In the genomic region with DNA sequence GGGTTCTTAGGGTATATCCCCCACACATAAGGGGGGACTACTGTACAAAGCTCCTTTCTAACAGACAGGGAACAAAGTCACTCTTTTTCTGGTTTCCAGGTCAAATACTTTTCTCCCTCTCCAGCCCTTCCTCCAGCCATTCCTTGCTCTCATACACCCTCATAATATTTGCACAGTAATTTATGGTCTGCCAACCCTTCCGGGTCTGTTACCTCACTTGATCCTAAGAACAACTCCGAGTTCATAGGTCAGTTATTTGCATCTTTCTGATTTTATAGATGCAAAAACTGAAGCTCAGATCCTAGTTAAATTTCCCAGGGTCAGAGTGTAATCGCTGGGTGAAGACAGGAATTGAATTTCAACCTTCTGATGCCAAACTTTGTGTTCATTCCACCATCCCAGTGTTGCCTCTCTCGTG, we compare ENCODE assay signal across 1 cellular context.
TF ChIP-seq lines count a peak whose summit lies in the region.

No MANE protein-coding gene starts in this region.

TF ChIP-seq in HepG2, 621 proteins besides CTCF, POLR2A, EP300 and RAD21 (continued from another document and continues in another):
- TF ChIP-seq, protein P1, sequence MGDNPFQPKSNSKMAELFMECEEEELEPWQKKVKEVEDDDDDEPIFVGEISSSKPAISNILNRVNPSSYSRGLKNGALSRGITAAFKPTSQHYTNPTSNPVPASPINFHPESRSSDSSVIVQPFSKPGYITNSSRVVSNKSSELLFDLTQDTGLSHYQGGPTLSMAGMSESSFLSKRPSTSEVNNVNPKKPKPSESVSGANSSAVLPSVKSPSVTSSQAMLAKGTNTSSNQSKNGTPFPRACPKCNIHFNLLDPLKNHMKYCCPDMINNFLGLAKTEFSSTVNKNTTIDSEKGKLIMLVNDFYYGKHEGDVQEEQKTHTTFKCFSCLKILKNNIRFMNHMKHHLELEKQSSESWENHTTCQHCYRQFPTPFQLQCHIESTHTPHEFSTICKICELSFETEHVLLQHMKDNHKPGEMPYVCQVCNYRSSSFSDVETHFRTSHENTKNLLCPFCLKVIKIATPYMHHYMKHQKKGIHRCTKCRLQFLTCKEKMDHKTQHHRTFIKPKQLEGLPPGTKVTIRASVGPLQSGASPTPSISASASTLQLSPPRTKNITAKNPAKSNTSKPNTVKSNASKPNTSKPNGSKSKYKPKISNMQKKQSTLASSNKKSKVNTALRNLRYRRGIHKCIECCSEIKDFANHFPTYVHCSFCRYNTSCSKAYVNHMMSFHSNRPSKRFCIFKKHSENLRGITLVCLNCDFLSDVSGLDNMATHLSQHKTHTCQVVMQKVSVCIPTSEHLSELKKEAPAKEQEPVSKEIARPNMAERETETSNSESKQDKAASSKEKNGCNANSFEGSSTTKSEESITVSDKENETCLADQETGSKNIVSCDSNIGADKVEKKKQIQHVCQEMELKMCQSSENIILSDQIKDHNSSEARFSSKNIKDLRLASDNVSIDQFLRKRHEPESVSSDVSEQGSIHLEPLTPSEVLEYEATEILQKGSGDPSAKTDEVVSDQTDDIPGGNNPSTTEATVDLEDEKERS (CRISPR knock-in tag; IDR thresholded peaks at IDR 0.05) = 0 out of 2 replicates have a peak, but pooled peaks have one; percentile 33
- TF ChIP-seq GATAD2A (CRISPR knock-in tag; IDR thresholded peaks at IDR 0.05) (peak; percentile 68; the same call in 1 of the 2 replicates), ZNF207 (IDR thresholded peaks at IDR 0.05; ENCODE audit: borderline replicate concordance) (no peak), FOXP1 (IDR thresholded peaks at IDR 0.05) (no peak), FOXP1 (CRISPR knock-in tag; IDR thresholded peaks at IDR 0.05) (no peak), CEBPB (IDR thresholded peaks at IDR 0.05; ENCODE audit: borderline replicate concordance, low read depth, low read length) (no peak), RXRA (CRISPR knock-in tag; IDR thresholded peaks at IDR 0.05) (peak; percentile 77; the same call in 1 of the 2 replicates), HDAC1 (CRISPR knock-in tag; IDR thresholded peaks at IDR 0.05) (0 out of 2 replicates have a peak, but pooled peaks have one; percentile 28), ZNF484 (CRISPR knock-in tag; IDR thresholded peaks at IDR 0.05; ENCODE audit: borderline replicate concordance, low read depth) (no peak), SMAD9 (CRISPR knock-in tag; IDR thresholded peaks at IDR 0.05) (no peak), RNF2 (conservative IDR thresholded peaks at IDR 0.05; ENCODE audit: low read depth) (no peak), SYNCRIP (IDR thresholded peaks at IDR 0.05; ENCODE audit: insufficient read depth, low read depth, low read length) (no peak), BORCS8-MEF2B (CRISPR knock-in tag; IDR thresholded peaks at IDR 0.05) (no peak), SOX5 (CRISPR knock-in tag; IDR thresholded peaks at IDR 0.05; ENCODE audit: borderline replicate concordance) (peak; percentile 63; the same call in 1 of the 2 replicates), KDM3A (CRISPR knock-in tag; IDR thresholded peaks at IDR 0.05; ENCODE audit: low read depth) (no peak), ZNF878 (CRISPR knock-in tag; IDR thresholded peaks at IDR 0.05) (peak; percentile 92), TP53 (CRISPR knock-in tag; conservative IDR thresholded peaks at IDR 0.05) (no peak), MAFK (conservative IDR thresholded peaks at IDR 0.05 in 1 of 2, IDR thresholded peaks at IDR 0.05 in 1 of 2; ENCODE audit: low read length in 2 of 2) (no peak), SOX6 (IDR thresholded peaks at IDR 0.05) (no peak), SOX6 (CRISPR knock-in tag; IDR thresholded peaks at IDR 0.05) (peak; percentile 62), MTF2 (CRISPR knock-in tag; IDR thresholded peaks at IDR 0.05; ENCODE audit: borderline replicate concordance) (no peak), NBN (conservative IDR thresholded peaks at IDR 0.05) (no peak), PITX1 (CRISPR knock-in tag; IDR thresholded peaks at IDR 0.05) (peak; percentile 62), ISX (CRISPR knock-in tag; conservative IDR thresholded peaks at IDR 0.05) (no peak), TOE1 (CRISPR knock-in tag; IDR thresholded peaks at IDR 0.05) (no peak), SUZ12 (IDR thresholded peaks at IDR 0.05; ENCODE audit: low read depth, low read length) (no peak), PHF5A (CRISPR knock-in tag; IDR thresholded peaks at IDR 0.05; ENCODE audit: low read depth, unreplicated experiment) (no peak)
- TF ChIP-seq, protein P2, sequence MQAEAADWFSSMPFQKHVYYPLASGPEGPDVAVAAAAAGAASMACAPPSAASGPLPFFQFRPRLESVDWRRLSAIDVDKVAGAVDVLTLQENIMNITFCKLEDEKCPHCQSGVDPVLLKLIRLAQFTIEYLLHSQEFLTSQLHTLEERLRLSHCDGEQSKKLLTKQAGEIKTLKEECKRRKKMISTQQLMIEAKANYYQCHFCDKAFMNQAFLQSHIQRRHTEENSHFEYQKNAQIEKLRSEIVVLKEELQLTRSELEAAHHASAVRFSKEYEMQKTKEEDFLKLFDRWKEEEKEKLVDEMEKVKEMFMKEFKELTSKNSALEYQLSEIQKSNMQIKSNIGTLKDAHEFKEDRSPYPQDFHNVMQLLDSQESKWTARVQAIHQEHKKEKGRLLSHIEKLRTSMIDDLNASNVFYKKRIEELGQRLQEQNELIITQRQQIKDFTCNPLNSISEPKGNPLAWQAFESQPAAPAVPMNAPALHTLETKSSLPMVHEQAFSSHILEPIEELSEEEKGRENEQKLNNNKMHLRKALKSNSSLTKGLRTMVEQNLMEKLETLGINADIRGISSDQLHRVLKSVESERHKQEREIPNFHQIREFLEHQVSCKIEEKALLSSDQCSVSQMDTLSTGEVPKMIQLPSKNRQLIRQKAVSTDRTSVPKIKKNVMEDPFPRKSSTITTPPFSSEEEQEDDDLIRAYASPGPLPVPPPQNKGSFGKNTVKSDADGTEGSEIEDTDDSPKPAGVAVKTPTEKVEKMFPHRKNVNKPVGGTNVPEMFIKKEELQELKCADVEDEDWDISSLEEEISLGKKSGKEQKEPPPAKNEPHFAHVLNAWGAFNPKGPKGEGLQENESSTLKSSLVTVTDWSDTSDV (CRISPR knock-in tag; IDR thresholded peaks at IDR 0.05) = no peak
- TF ChIP-seq, protein P3, sequence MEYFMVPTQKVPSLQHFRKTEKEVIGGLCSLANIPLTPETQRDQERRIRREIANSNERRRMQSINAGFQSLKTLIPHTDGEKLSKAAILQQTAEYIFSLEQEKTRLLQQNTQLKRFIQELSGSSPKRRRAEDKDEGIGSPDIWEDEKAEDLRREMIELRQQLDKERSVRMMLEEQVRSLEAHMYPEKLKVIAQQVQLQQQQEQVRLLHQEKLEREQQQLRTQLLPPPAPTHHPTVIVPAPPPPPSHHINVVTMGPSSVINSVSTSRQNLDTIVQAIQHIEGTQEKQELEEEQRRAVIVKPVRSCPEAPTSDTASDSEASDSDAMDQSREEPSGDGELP (IDR thresholded peaks at IDR 0.05; ENCODE audit: borderline replicate concordance, low read depth) = no peak
- TF ChIP-seq, protein P4, sequence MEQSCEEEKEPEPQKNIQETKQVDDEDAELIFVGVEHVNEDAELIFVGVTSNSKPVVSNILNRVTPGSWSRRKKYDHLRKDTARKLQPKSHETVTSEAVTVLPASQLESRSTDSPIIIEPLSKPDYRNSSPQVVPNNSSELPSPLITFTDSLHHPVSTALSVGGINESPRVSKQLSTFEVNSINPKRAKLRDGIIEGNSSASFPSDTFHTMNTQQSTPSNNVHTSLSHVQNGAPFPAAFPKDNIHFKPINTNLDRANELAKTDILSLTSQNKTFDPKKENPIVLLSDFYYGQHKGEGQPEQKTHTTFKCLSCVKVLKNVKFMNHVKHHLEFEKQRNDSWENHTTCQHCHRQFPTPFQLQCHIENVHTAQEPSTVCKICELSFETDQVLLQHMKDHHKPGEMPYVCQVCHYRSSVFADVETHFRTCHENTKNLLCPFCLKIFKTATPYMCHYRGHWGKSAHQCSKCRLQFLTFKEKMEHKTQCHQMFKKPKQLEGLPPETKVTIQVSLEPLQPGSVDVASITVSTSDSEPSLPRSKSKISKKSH (CRISPR knock-in tag; IDR thresholded peaks at IDR 0.05; ENCODE audit: borderline replicate concordance) = no peak
- TF ChIP-seq, protein P5, sequence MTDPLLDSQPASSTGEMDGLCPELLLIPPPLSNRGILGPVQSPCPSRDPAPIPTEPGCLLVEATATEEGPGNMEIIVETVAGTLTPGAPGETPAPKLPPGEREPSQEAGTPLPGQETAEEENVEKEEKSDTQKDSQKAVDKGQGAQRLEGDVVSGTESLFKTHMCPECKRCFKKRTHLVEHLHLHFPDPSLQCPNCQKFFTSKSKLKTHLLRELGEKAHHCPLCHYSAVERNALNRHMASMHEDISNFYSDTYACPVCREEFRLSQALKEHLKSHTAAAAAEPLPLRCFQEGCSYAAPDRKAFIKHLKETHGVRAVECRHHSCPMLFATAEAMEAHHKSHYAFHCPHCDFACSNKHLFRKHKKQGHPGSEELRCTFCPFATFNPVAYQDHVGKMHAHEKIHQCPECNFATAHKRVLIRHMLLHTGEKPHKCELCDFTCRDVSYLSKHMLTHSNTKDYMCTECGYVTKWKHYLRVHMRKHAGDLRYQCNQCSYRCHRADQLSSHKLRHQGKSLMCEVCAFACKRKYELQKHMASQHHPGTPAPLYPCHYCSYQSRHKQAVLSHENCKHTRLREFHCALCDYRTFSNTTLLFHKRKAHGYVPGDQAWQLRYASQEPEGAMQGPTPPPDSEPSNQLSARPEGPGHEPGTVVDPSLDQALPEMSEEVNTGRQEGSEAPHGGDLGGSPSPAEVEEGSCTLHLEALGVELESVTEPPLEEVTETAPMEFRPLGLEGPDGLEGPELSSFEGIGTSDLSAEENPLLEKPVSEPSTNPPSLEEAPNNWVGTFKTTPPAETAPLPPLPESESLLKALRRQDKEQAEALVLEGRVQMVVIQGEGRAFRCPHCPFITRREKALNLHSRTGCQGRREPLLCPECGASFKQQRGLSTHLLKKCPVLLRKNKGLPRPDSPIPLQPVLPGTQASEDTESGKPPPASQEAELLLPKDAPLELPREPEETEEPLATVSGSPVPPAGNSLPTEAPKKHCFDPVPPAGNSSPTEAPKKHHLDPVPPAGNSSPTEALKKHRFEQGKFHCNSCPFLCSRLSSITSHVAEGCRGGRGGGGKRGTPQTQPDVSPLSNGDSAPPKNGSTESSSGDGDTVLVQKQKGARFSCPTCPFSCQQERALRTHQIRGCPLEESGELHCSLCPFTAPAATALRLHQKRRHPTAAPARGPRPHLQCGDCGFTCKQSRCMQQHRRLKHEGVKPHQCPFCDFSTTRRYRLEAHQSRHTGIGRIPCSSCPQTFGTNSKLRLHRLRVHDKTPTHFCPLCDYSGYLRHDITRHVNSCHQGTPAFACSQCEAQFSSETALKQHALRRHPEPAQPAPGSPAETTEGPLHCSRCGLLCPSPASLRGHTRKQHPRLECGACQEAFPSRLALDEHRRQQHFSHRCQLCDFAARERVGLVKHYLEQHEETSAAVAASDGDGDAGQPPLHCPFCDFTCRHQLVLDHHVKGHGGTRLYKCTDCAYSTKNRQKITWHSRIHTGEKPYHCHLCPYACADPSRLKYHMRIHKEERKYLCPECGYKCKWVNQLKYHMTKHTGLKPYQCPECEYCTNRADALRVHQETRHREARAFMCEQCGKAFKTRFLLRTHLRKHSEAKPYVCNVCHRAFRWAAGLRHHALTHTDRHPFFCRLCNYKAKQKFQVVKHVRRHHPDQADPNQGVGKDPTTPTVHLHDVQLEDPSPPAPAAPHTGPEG (CRISPR knock-in tag; IDR thresholded peaks at IDR 0.05) = no peak
- TF ChIP-seq, protein P6, sequence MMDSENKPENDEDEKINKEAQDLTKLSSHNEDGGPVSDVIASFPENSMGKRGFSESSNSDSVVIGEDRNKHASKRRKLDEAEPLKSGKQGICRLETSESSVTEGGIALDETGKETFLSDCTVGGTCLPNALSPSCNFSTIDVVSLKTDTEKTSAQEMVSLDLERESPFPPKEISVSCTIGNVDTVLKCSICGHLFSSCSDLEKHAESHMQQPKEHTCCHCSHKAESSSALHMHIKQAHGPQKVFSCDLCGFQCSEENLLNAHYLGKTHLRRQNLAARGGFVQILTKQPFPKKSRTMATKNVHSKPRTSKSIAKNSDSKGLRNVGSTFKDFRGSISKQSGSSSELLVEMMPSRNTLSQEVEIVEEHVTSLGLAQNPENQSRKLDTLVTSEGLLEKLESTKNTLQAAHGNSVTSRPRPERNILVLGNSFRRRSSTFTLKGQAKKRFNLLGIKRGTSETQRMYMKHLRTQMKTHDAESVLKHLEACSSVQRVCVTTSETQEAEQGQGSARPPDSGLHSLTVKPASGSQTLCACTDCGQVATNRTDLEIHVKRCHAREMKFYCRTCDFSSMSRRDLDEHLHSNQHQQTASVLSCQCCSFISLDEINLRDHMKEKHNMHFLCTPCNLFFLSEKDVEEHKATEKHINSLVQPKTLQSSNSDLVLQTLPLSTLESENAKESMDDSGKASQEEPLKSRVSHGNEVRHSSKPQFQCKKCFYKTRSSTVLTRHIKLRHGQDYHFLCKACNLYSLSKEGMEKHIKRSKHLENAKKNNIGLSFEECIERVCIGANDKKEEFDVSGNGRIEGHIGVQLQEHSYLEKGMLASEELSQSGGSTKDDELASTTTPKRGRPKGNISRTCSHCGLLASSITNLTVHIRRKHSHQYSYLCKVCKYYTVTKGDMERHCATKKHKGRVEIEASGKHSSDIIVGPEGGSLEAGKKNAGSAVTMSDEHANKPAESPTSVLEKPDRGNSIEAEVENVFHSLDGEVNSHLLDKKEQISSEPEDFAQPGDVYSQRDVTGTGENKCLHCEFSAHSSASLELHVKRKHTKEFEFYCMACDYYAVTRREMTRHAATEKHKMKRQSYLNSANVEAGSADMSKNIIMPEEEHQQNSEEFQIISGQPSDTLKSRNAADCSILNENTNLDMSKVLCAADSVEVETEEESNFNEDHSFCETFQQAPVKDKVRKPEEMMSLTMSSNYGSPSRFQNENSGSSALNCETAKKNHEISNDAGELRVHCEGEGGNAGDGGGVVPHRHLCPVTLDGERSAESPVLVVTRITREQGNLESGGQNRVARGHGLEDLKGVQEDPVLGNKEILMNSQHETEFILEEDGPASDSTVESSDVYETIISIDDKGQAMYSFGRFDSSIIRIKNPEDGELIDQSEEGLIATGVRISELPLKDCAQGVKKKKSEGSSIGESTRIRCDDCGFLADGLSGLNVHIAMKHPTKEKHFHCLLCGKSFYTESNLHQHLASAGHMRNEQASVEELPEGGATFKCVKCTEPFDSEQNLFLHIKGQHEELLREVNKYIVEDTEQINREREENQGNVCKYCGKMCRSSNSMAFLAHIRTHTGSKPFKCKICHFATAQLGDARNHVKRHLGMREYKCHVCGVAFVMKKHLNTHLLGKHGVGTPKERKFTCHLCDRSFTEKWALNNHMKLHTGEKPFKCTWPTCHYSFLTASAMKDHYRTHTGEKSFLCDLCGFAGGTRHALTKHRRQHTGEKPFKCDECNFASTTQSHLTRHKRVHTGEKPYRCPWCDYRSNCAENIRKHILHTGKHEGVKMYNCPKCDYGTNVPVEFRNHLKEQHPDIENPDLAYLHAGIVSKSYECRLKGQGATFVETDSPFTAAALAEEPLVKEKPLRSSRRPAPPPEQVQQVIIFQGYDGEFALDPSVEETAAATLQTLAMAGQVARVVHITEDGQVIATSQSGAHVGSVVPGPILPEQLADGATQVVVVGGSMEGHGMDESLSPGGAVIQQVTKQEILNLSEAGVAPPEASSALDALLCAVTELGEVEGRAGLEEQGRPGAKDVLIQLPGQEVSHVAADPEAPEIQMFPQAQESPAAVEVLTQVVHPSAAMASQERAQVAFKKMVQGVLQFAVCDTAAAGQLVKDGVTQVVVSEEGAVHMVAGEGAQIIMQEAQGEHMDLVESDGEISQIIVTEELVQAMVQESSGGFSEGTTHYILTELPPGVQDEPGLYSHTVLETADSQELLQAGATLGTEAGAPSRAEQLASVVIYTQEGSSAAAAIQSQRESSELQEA (CRISPR knock-in tag; IDR thresholded peaks at IDR 0.05; ENCODE audit: not compliant biosample characterization) = no peak
- TF ChIP-seq, protein P7, sequence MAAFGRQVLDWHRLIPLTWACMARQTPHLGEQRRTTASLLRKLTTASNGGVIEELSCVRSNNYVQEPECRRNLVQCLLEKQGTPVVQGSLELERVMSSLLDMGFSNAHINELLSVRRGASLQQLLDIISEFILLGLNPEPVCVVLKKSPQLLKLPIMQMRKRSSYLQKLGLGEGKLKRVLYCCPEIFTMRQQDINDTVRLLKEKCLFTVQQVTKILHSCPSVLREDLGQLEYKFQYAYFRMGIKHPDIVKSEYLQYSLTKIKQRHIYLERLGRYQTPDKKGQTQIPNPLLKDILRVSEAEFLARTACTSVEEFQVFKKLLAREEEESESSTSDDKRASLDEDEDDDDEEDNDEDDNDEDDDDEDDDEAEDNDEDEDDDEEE (CRISPR knock-in tag; IDR thresholded peaks at IDR 0.05) = no peak
